Comparison of ENCODE assay signal across 1 cellular context in genomic region chr22:35784633-35785032, GRCh38.
TF ChIP-seq lines count a peak whose summit lies in the region.

No MANE protein-coding gene starts in this region.

TF ChIP-seq in SK-N-SH treated with all-trans-retinoic acid at 6 μM for 48 hours, 23 proteins besides CTCF, POLR2A, EP300 and RAD21 (continued from another document):
- TF ChIP-seq, protein P1, sequence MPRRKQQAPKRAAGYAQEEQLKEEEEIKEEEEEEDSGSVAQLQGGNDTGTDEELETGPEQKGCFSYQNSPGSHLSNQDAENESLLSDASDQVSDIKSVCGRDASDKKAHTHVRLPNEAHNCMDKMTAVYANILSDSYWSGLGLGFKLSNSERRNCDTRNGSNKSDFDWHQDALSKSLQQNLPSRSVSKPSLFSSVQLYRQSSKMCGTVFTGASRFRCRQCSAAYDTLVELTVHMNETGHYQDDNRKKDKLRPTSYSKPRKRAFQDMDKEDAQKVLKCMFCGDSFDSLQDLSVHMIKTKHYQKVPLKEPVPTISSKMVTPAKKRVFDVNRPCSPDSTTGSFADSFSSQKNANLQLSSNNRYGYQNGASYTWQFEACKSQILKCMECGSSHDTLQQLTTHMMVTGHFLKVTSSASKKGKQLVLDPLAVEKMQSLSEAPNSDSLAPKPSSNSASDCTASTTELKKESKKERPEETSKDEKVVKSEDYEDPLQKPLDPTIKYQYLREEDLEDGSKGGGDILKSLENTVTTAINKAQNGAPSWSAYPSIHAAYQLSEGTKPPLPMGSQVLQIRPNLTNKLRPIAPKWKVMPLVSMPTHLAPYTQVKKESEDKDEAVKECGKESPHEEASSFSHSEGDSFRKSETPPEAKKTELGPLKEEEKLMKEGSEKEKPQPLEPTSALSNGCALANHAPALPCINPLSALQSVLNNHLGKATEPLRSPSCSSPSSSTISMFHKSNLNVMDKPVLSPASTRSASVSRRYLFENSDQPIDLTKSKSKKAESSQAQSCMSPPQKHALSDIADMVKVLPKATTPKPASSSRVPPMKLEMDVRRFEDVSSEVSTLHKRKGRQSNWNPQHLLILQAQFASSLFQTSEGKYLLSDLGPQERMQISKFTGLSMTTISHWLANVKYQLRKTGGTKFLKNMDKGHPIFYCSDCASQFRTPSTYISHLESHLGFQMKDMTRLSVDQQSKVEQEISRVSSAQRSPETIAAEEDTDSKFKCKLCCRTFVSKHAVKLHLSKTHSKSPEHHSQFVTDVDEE (CRISPR knock-in tag; IDR thresholded peaks at IDR 0.05), result no peak
- TF ChIP-seq, protein P2, sequence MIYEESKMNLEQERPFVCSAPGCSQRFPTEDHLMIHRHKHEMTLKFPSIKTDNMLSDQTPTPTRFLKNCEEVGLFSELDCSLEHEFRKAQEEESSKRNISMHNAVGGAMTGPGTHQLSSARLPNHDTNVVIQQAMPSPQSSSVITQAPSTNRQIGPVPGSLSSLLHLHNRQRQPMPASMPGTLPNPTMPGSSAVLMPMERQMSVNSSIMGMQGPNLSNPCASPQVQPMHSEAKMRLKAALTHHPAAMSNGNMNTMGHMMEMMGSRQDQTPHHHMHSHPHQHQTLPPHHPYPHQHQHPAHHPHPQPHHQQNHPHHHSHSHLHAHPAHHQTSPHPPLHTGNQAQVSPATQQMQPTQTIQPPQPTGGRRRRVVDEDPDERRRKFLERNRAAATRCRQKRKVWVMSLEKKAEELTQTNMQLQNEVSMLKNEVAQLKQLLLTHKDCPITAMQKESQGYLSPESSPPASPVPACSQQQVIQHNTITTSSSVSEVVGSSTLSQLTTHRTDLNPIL (CRISPR knock-in tag; IDR thresholded peaks at IDR 0.05; ENCODE audit: low read depth), result no peak
- TF ChIP-seq ESRRG (CRISPR knock-in tag; IDR thresholded peaks at IDR 0.05) (no peak), BACH2 (CRISPR knock-in tag; IDR thresholded peaks at IDR 0.05; ENCODE audit: borderline replicate concordance) (no peak), ZFP30 (CRISPR knock-in tag; IDR thresholded peaks at IDR 0.05) (no peak), TCF4 (CRISPR knock-in tag; IDR thresholded peaks at IDR 0.05; ENCODE audit: borderline replicate concordance) (no peak)
